21 cellular contexts compared by ENCODE assay signal in the genomic region with DNA sequence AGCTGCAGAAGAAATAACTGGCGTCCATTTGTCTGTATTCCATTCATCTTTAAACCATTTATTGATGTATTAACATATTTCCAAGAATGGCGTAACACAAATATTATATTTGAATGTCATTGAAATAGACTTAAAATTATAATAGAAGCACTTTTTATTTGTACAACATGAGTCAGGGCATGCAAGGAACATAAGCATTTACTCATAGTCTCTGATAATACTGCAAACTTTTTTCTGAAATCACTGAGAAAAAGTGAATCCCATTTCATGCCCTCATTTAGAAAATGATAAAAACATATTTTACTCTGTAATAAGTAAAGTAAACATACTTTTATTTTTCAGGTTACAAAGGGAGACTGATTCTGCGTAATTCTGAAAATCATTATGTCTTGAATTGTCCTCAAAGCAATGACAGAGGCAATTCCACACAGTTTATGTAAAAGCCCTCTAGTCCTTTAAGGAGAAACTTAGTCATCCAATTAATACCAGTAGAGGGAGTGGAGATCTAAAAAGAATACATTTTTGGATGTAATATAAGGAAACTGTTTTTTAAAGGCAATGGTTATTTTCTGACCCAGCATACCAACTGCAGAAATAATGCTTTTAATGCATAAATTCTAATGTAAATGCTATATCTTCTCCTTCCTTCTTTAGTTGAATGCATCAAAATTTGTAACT. TPM values are rescaled to one million over a fixed set of nuclear protein-coding genes. Genes with fewer than 3 reads are reported as not detected.
DNase-seq lines count a peak whose midpoint lies in the region; ATAC-seq, FAIRE-seq and TF ChIP-seq lines count a peak whose summit lies in the region.
"Had no signal": no experiment of that assay in that cellular context is flagged by ENCODE, and none has a peak within 500 bp of the region (broad histone marks: within the 10 kb centered on the region; RNA-seq: fewer than 3 reads in every experiment).

No MANE protein-coding gene starts in this region.

- ATAC-seq in GM18873 (IDR thresholded peaks at IDR 0.05; ENCODE audit: low FRiP score, unreplicated experiment) (no peak), HG03025 (IDR thresholded peaks at IDR 0.05; ENCODE audit: low FRiP score, unreplicated experiment) (no peak), HG02642 (IDR thresholded peaks at IDR 0.05; ENCODE audit: poor library complexity, unreplicated experiment) (no peak)
- ATAC-seq: left ventricle myocardium superior had no signal

- H3K4me1 Mint-ChIP-seq in Calu3 (ENCODE audit: low read depth, unreplicated experiment), result no peaks in the 10 kb centered on the region
- H3K4me1 Mint-ChIP-seq: IgD-negative memory B cell had no signal

- H3K9ac ChIP-seq in endothelial cell of umbilical vein (replicated peaks; ENCODE audit: extremely low read depth, insufficient read depth, low read length), result peak overlapping the region; percentile 60
- H3K9ac ChIP-seq: BLaER1 treated with 17β-estradiol and CSF1 and Interleukin-3, amounts not matched to agents 10 nM and 100 nM had no signal

- FAIRE-seq in endothelial cell of umbilical vein (lab: Jason Lieb, UNC), result no peak
- FAIRE-seq: frontal cortex had no signal

- TF ChIP-seq CTCF in Calu3 (IDR thresholded peaks at IDR 0.05; ENCODE audit: unreplicated experiment) (peak; percentile 25), endothelial cell of umbilical vein (IDR thresholded peaks at IDR 0.05; ENCODE audit: extremely low read depth in 1 of 2, insufficient read depth in 1 of 2, low read depth in 1 of 2, low read length in 2 of 2) (no peak)

- BruUV-seq in Calu3 (replicated peaks; lab: Mats Ljungman, UMichigan) (no TSS peak), endothelial cell of umbilical vein (replicated peaks; lab: Mats Ljungman, UMichigan) (no TSS peak)

- no peaks in the 10 kb centered on the region for H3K9me3 Mint-ChIP-seq in Calu3 (ENCODE audit: low read depth, unreplicated experiment)

- CTCF ChIA-PET in Calu3 (lab: Charles Lee) (no interaction called here), endothelial cell of umbilical vein (lab: Charles Lee) (no interaction called here)

- H4K20me1 ChIP-seq in endothelial cell of umbilical vein (replicated peaks; ENCODE audit: control insufficient read depth, extremely low read depth, insufficient read depth, low read length), result no peaks in the 10 kb centered on the region
- H4K20me1 ChIP-seq: BLaER1 treated with 17β-estradiol and CSF1 and Interleukin-3, amounts not matched to agents 10 nM and 100 nM had no signal

- intact Hi-C loops in Calu3 (cut with micrococcal nuclease; ENCODE audit: unreplicated experiment), result loop anchor here (2.0 to 5.0 kb wide), 2 partner anchors 51 to 219 kb away; no protein-coding TSS in a partner anchor
- intact Hi-C loops in endothelial cell of umbilical vein (cut with micrococcal nuclease), result loop anchor here (1.0 to 10.0 kb wide), 11 partner anchors 52 to 568 kb away; no protein-coding TSS in a partner anchor

- no peaks in the 10 kb centered on the region for H3K79me2 ChIP-seq in endothelial cell of umbilical vein (ENCODE audit: control insufficient read depth, insufficient read depth, low read length)

- peak overlapping the region; percentile 87 for H3K4me2 ChIP-seq in endothelial cell of umbilical vein (ENCODE audit: insufficient read depth, low read length)
- H3K4me2 ChIP-seq: BLaER1 treated with 17β-estradiol and CSF1 and Interleukin-3, amounts not matched to agents 10 nM and 100 nM had no signal

- no peaks in the 10 kb centered on the region for H3K36me3 Mint-ChIP-seq in Calu3 (ENCODE audit: insufficient read depth, unreplicated experiment)
- H3K36me3 Mint-ChIP-seq: IgD-negative memory B cell had no signal

- H3K27ac Mint-ChIP-seq in Calu3 (ENCODE audit: unreplicated experiment), result no peak overlapping the region
- H3K27ac Mint-ChIP-seq: IgD-negative memory B cell had no signal

- no peak for TF ChIP-seq POLR2A in endothelial cell of umbilical vein (IDR thresholded peaks at IDR 0.05; ENCODE audit: low read depth, low read length)

- dilution Hi-C loops in endothelial cell of umbilical vein (cut with MboI; ENCODE audit: extremely low pct_ligation_motif_present, low sequenced_read_pairs), result no loop called here

- DNase-seq in Calu3, result no peak
- DNase-seq in RKO (ENCODE audit: low spot score), result peak; percentile 1
- DNase-seq in endothelial cell of umbilical vein (ENCODE audit: low read depth, low spot score), result peak; percentile 76
- peak; percentile 27 for DNase-seq in myocyte (ENCODE audit: low read depth)
- DNase-seq in NCI-H2029 (lab: John Stamatoyannopoulos, UW), result no peak
- DNase-seq: DMS79, left ventricle myocardium superior, NCI-H1092, NCI-H2171 treated with DMSO at 0.1 percent for 48 hours, NCI-H82, T-helper 1 cell, trophoblast cell had no signal

- peak overlapping the region; percentile 71 for H3K27ac ChIP-seq in endothelial cell of umbilical vein (ENCODE audit: insufficient read depth, low read depth, low read length)
- H3K27ac ChIP-seq: ascending aorta; BLaER1 treated with 17β-estradiol and CSF1 and Interleukin-3, amounts not matched to agents 10 nM and 100 nM; RWPE1 had no signal

- POLR2A ChIA-PET in endothelial cell of umbilical vein (lab: Charles Lee), result no interaction called here

- H3K9me3 ChIP-seq in endothelial cell of umbilical vein (replicated peaks; ENCODE audit: control insufficient read depth, insufficient read depth, low read length), result no peaks in the 10 kb centered on the region
- H3K9me3 ChIP-seq: ascending aorta; BLaER1 treated with 17β-estradiol and CSF1 and Interleukin-3, amounts not matched to agents 10 nM and 100 nM had no signal

- H3K9me1 ChIP-seq in endothelial cell of umbilical vein (replicated peaks; ENCODE audit: control insufficient read depth, extremely low read depth, insufficient read depth, low read length), result no peaks in the 10 kb centered on the region

- no peaks in the 10 kb centered on the region for H3K36me3 ChIP-seq in endothelial cell of umbilical vein (ENCODE audit: control insufficient read depth in 2 of 2, extremely low read depth in 1 of 2, insufficient read depth in 2 of 2, low read length in 2 of 2)
- H3K36me3 ChIP-seq: ascending aorta; BLaER1 treated with 17β-estradiol and CSF1 and Interleukin-3, amounts not matched to agents 10 nM and 100 nM had no signal

- H3K4me3 Mint-ChIP-seq in Calu3 (ENCODE audit: low read depth, unreplicated experiment), result no peak overlapping the region
- H3K4me3 Mint-ChIP-seq: IgD-negative memory B cell had no signal

- peak overlapping the region; percentile 29 for H2AFZ ChIP-seq in endothelial cell of umbilical vein (ENCODE audit: low read depth, low read length)

- H3K4me1 ChIP-seq in endothelial cell of umbilical vein (ENCODE audit: control insufficient read depth, extremely low read depth, insufficient read depth, low read length), result peaks cover 54% of the 10 kb centered on the region
- H3K4me1 ChIP-seq: ascending aorta; BLaER1 treated with 17β-estradiol and CSF1 and Interleukin-3, amounts not matched to agents 10 nM and 100 nM had no signal

- no peaks in the 10 kb centered on the region for H3K27me3 ChIP-seq in endothelial cell of umbilical vein (ENCODE audit: control insufficient read depth in 2 of 2, insufficient read depth in 2 of 2, low read length in 2 of 2)
- H3K27me3 ChIP-seq: ascending aorta; BLaER1 treated with 17β-estradiol and CSF1 and Interleukin-3, amounts not matched to agents 10 nM and 100 nM had no signal

- H3K27me3 Mint-ChIP-seq in Calu3 (ENCODE audit: unreplicated experiment), result no peaks in the 10 kb centered on the region
- H3K27me3 Mint-ChIP-seq: IgD-negative memory B cell had no signal

- no peak overlapping the region for H3K4me3 ChIP-seq in endothelial cell of umbilical vein (replicated peaks in 1 of 3; ENCODE audit: insufficient read depth in 1 of 3, low read depth in 1 of 3, low read length in 3 of 3)
- H3K4me3 ChIP-seq: ascending aorta; BLaER1 treated with 17β-estradiol and CSF1 and Interleukin-3, amounts not matched to agents 10 nM and 100 nM had no signal

TF ChIP-seq in endothelial cell of umbilical vein, 7 proteins besides CTCF, POLR2A, EP300 and RAD21:
- TF ChIP-seq JUN (IDR thresholded peaks at IDR 0.05; ENCODE audit: borderline replicate concordance, insufficient read depth, insufficient read length, low read depth) (peak; percentile 6), FOS (IDR thresholded peaks at IDR 0.05; ENCODE audit: borderline replicate concordance, insufficient read depth, low read length) (no peak)
TF ChIP-seq in endothelial cell of umbilical vein: peak in this region for 1.

RNA-seq across cellular contexts. Expression of gene AGMO, which starts 58.1 kb away (rescaled TPM):
- total RNA-seq in Calu3 (2022) (13.2 and 13.9 TPM in 2 replicates), endothelial cell of umbilical vein (0.40 and 1.2 TPM in 2 replicates), myocyte (not detected in 2 replicates)
- polyA plus RNA-seq in endothelial cell of umbilical vein, result 0.14 and 0.23 TPM in 2 replicates
- 0.14 and 0.17 TPM in 2 replicates for polyA plus RNA-seq in endothelial cell of umbilical vein (2011; cell fraction: cytosol; rRNA removed)
- polyA plus RNA-seq in endothelial cell of umbilical vein (2011; cell fraction: nucleus; rRNA removed), result 0.24 and 0.35 TPM in 2 replicates
- 1.8 and 2.8 TPM in 2 replicates for polyA plus RNA-seq in endothelial cell of umbilical vein (2012)
- polyA minus RNA-seq in endothelial cell of umbilical vein, result 0.62 and 0.85 TPM in 2 replicates
- not detected for polyA minus RNA-seq in endothelial cell of umbilical vein (2011; cell fraction: cytosol; rRNA and poly(A)+ RNA removed)
- 1.9 and 4.1 TPM in 2 replicates for polyA minus RNA-seq in endothelial cell of umbilical vein (2011; cell fraction: nucleus; rRNA and poly(A)+ RNA removed)
- 0.09 TPM for polyA plus RNA-seq in myocyte (2012)
- total RNA-seq: activated CD8-positive, alpha-beta memory T cell treated with anti-CD3 and anti-CD28 coated beads for 36 hours; ascending aorta had no signal
- polyA plus RNA-seq: IgD-negative memory B cell had no signal

Comparison
In these comparisons a context has a peak if more than half of its experiments do, and no peak if none do; other contexts are left out.
1. DNase-seq: peak in RKO (single experiment), endothelial cell of umbilical vein (single experiment) and myocyte (single experiment); none in Calu3 (single experiment) and NCI-H2029 (single experiment).